In the genomic region with DNA sequence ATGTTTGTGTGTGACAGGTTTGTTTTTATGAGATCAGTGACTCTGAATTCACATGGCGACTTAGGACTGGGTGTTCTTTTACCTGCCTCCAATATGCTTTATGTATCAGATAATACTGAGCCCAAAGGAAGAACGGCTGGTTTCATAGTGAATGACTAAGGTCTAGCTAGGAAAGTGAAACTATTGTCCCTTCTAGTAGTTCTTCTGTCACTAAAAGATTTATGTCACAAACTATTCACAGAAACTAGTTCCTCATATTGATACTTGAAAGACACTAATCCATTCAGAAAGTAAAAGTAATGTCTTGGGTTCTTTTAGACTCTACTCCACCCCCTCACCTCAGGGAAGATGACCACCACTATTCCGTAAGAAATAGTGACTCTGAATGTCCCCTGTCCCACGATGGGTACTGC, we compare ENCODE assay signal across 9 cellular contexts.
A peak's percentile ranks its signal among the peaks of the same experiment; 100 is the strongest.
DNase-seq lines count a peak whose midpoint lies in the region; ATAC-seq and TF ChIP-seq lines count a peak whose summit lies in the region.
"Had no signal": no experiment of that assay in that cellular context is flagged by ENCODE, and none has a peak within 500 bp of the region (broad histone marks: within the 10 kb centered on the region; RNA-seq: fewer than 3 reads in every experiment).

No MANE protein-coding gene starts in this region.

- TF ChIP-seq EP300 in tibial nerve (IDR thresholded peaks at IDR 0.05): no peak

- CTCF ChIA-PET in activated CD4-positive, alpha-beta memory T cell treated with anti-CD3 and anti-CD28 coated beads, Interleukin-2, amount 10 ng/mL, durations not matched to agents 7 days and 5 days (lab: Charles Lee): interaction anchor here (1.4 to 14.5 kb wide), 2 partner anchors 16 to 520 kb away, joined by 3 to 312 read pairs; no protein-coding TSS in a partner anchor
- CTCF ChIA-PET in activated CD4-positive, alpha-beta memory T cell treated with anti-CD3 and anti-CD28 coated beads for 36 hours (lab: Charles Lee): interaction anchor here (0.7 to 10.4 kb wide), 3 partner anchors 16 to 561 kb away, joined by 3 to 278 read pairs (median 3); a partner anchor contains a TSS

- TF ChIP-seq CTCF in LNCaP clone FGC (IDR thresholded peaks at IDR 0.05; ENCODE audit: control insufficient read depth, extremely low read depth, insufficient read depth) (no peak), tibial nerve (IDR thresholded peaks at IDR 0.05) (no peak), type B pancreatic cell (conservative IDR thresholded peaks at IDR 0.05) (no peak)

- no peak for DNase-seq in activated CD4-positive, alpha-beta memory T cell treated with anti-CD3 and anti-CD28 coated beads, Interleukin-2, amount 10 ng/mL, durations not matched to agents 7 days and 5 days
- DNase-seq in activated CD4-positive, alpha-beta memory T cell treated with anti-CD3 and anti-CD28 coated beads for 36 hours: no peak
- DNase-seq in LNCaP clone FGC (ENCODE audit: low read depth) (peak; percentile 40), tibial nerve (ENCODE audit: low spot score in 2 of 2) (no peak), type B pancreatic cell (ENCODE audit: extremely low spot score, unreplicated experiment) (no peak), substantia nigra (lab: John Stamatoyannopoulos, UW) (no peak)
- no peak for DNase-seq in stimulated activated naive B cell treated with anti-CD40 and anti-IgM and Interleukin-4, amounts not matched to agents 10 μg/mL and 1 μg/mL and 100 μg/mL, for 72 hours
- DNase-seq: upper lobe of right lung had no signal

- H3K36me3 Mint-ChIP-seq in activated CD4-positive, alpha-beta memory T cell treated with anti-CD3 and anti-CD28 coated beads, Interleukin-2, amount 10 ng/mL, durations not matched to agents 7 days and 5 days (ENCODE audit: low read depth): no peaks in the 10 kb centered on the region
- H3K36me3 Mint-ChIP-seq in activated CD4-positive, alpha-beta memory T cell treated with anti-CD3 and anti-CD28 coated beads for 36 hours: no peaks in the 10 kb centered on the region
- H3K36me3 Mint-ChIP-seq in stimulated activated naive B cell treated with anti-CD40 and anti-IgM and Interleukin-4, amounts not matched to agents 10 μg/mL and 1 μg/mL and 100 μg/mL, for 72 hours: peaks cover 3% of the 10 kb centered on the region in 2 donors
- no peaks in the 10 kb centered on the region for H3K36me3 Mint-ChIP-seq in type B pancreatic cell

- intact Hi-C loops in activated CD4-positive, alpha-beta memory T cell treated with anti-CD3 and anti-CD28 coated beads for 36 hours (cut with micrococcal nuclease): no loop called here

- ATAC-seq in HG02763 (IDR thresholded peaks at IDR 0.05; ENCODE audit: unreplicated experiment): peak; percentile 55
- ATAC-seq in stimulated activated naive B cell treated with anti-CD40 and anti-IgM and Interleukin-4, amounts not matched to agents 10 μg/mL and 1 μg/mL and 100 μg/mL, for 72 hours (replicated peaks): peak; percentile 35 to 40
- ATAC-seq: upper lobe of right lung had no signal

- no peaks in the 10 kb centered on the region for H3K9me3 ChIP-seq in tibial nerve
- H3K9me3 ChIP-seq: upper lobe of right lung had no signal

- TF ChIP-seq POLR2A in tibial nerve (IDR thresholded peaks at IDR 0.05): no peak

- 53 to 57% methylated on average over 4 of the region's 4 CpGs for WGBS in tibial nerve, 2 donors

- H3K9me3 Mint-ChIP-seq in activated CD4-positive, alpha-beta memory T cell treated with anti-CD3 and anti-CD28 coated beads, Interleukin-2, amount 10 ng/mL, durations not matched to agents 7 days and 5 days: no peaks in the 10 kb centered on the region
- no peaks in the 10 kb centered on the region for H3K9me3 Mint-ChIP-seq in activated CD4-positive, alpha-beta memory T cell treated with anti-CD3 and anti-CD28 coated beads for 36 hours
- H3K9me3 Mint-ChIP-seq in stimulated activated naive B cell treated with anti-CD40 and anti-IgM and Interleukin-4, amounts not matched to agents 10 μg/mL and 1 μg/mL and 100 μg/mL, for 72 hours: peaks cover 9 to 13% of the 10 kb centered on the region in 2 donors
- no peaks in the 10 kb centered on the region for H3K9me3 Mint-ChIP-seq in type B pancreatic cell

- H3K36me3 ChIP-seq in tibial nerve: no peaks in the 10 kb centered on the region
- H3K36me3 ChIP-seq: upper lobe of right lung had no signal

- no peak overlapping the region for H3K27ac Mint-ChIP-seq in activated CD4-positive, alpha-beta memory T cell treated with anti-CD3 and anti-CD28 coated beads, Interleukin-2, amount 10 ng/mL, durations not matched to agents 7 days and 5 days
- no peak overlapping the region for H3K27ac Mint-ChIP-seq in activated CD4-positive, alpha-beta memory T cell treated with anti-CD3 and anti-CD28 coated beads for 36 hours
- H3K27ac Mint-ChIP-seq in stimulated activated naive B cell treated with anti-CD40 and anti-IgM and Interleukin-4, amounts not matched to agents 10 μg/mL and 1 μg/mL and 100 μg/mL, for 72 hours: no peak overlapping the region
- H3K27ac Mint-ChIP-seq in type B pancreatic cell: no peak overlapping the region

- peaks cover 13% of the 10 kb centered on the region for H3K27me3 Mint-ChIP-seq in activated CD4-positive, alpha-beta memory T cell treated with anti-CD3 and anti-CD28 coated beads, Interleukin-2, amount 10 ng/mL, durations not matched to agents 7 days and 5 days
- peaks cover 10% of the 10 kb centered on the region for H3K27me3 Mint-ChIP-seq in activated CD4-positive, alpha-beta memory T cell treated with anti-CD3 and anti-CD28 coated beads for 36 hours
- H3K27me3 Mint-ChIP-seq in stimulated activated naive B cell treated with anti-CD40 and anti-IgM and Interleukin-4, amounts not matched to agents 10 μg/mL and 1 μg/mL and 100 μg/mL, for 72 hours: peaks cover 0 to 1% of the 10 kb centered on the region in 2 donors
- H3K27me3 Mint-ChIP-seq in type B pancreatic cell: no peaks in the 10 kb centered on the region

- H3K27ac ChIP-seq in tibial nerve (no peak overlapping the region), substantia nigra (ENCODE audit: low read depth, low read length, poor library complexity, severe bottlenecking) (no peak overlapping the region)
- H3K27ac ChIP-seq: upper lobe of right lung had no signal

- peaks cover 0 to 4% of the 10 kb centered on the region in 2 donors for H3K27me3 ChIP-seq in tibial nerve
- H3K27me3 ChIP-seq: upper lobe of right lung had no signal

- H3K4me1 ChIP-seq in tibial nerve: peaks cover 0 to 4% (median 0%) of the 10 kb centered on the region in 4 donors
- H3K4me1 ChIP-seq: upper lobe of right lung had no signal

- peak overlapping the region; percentile 21 for H3K4me3 Mint-ChIP-seq in activated CD4-positive, alpha-beta memory T cell treated with anti-CD3 and anti-CD28 coated beads, Interleukin-2, amount 10 ng/mL, durations not matched to agents 7 days and 5 days
- H3K4me3 Mint-ChIP-seq in activated CD4-positive, alpha-beta memory T cell treated with anti-CD3 and anti-CD28 coated beads for 36 hours: no peak overlapping the region
- H3K4me3 Mint-ChIP-seq in stimulated activated naive B cell treated with anti-CD40 and anti-IgM and Interleukin-4, amounts not matched to agents 10 μg/mL and 1 μg/mL and 100 μg/mL, for 72 hours: no peak overlapping the region
- no peak overlapping the region for H3K4me3 Mint-ChIP-seq in type B pancreatic cell

- peaks cover 22% of the 10 kb centered on the region for H3K4me1 Mint-ChIP-seq in activated CD4-positive, alpha-beta memory T cell treated with anti-CD3 and anti-CD28 coated beads, Interleukin-2, amount 10 ng/mL, durations not matched to agents 7 days and 5 days
- peaks cover 7% of the 10 kb centered on the region for H3K4me1 Mint-ChIP-seq in activated CD4-positive, alpha-beta memory T cell treated with anti-CD3 and anti-CD28 coated beads for 36 hours (ENCODE audit: low read depth)
- H3K4me1 Mint-ChIP-seq in stimulated activated naive B cell treated with anti-CD40 and anti-IgM and Interleukin-4, amounts not matched to agents 10 μg/mL and 1 μg/mL and 100 μg/mL, for 72 hours: peaks cover 16 to 39% of the 10 kb centered on the region in 2 donors
- H3K4me1 Mint-ChIP-seq in type B pancreatic cell (ENCODE audit: unreplicated experiment): peaks cover 12% of the 10 kb centered on the region

- no peak overlapping the region for H3K4me3 ChIP-seq in LNCaP clone FGC (ENCODE audit: low read depth, low read length)
- H3K4me3 ChIP-seq in tibial nerve: no peak overlapping the region
- H3K4me3 ChIP-seq: upper lobe of right lung had no signal

- POLR2A ChIA-PET in activated CD4-positive, alpha-beta memory T cell treated with anti-CD3 and anti-CD28 coated beads, Interleukin-2, amount 10 ng/mL, durations not matched to agents 7 days and 5 days (lab: Charles Lee): interaction anchor here (1.0 kb wide), 1 partner anchor 171 kb away, joined by 3 read pairs; no protein-coding TSS in a partner anchor
- POLR2A ChIA-PET in activated CD4-positive, alpha-beta memory T cell treated with anti-CD3 and anti-CD28 coated beads for 36 hours (lab: Charles Lee): no interaction called here
